Comparison of ENCODE assay signal across 7 cellular contexts in genomic region chr1:2941040-2941439, GRCh38.
"Had no signal": no experiment of that assay in that cellular context is flagged by ENCODE, and none has a peak within 500 bp of the region (broad histone marks: within the 10 kb centered on the region; RNA-seq: fewer than 3 reads in every experiment).

No MANE protein-coding gene starts in this region.

- FAIRE-seq: G401.6, GM12878, GM12891, GM12892, GM18507, GM19239 had no signal

- DNase-seq: GDM1 had no signal

- ATAC-seq: GM12878 had no signal

- H3K4me3 ChIP-seq: GM12878 had no signal
